1 cellular context compared by ENCODE assay signal in genomic region chr12:121711925-121712461, GRCh38.
TF ChIP-seq lines count a peak whose summit lies in the region.

No MANE protein-coding gene starts in this region.

TF ChIP-seq in HEK293, 187 proteins besides CTCF, POLR2A, EP300 and RAD21 (continued from another document):
- TF ChIP-seq ZNF280C (tag by site-specific recombination; IDR thresholded peaks at IDR 0.05) (no peak), SP2 (tag by site-specific recombination; IDR thresholded peaks at IDR 0.05) (peak; percentile 33), ZNF174 (tag by site-specific recombination; IDR thresholded peaks at IDR 0.05) (no peak), ZBTB20 (tag by site-specific recombination; IDR thresholded peaks at IDR 0.05) (peak; percentile 22; the same call in 1 of the 2 replicates), ZEB2 (tag by site-specific recombination; IDR thresholded peaks at IDR 0.05) (peak; percentile 14; the same call in 1 of the 2 replicates), RBAK (tag by site-specific recombination; IDR thresholded peaks at IDR 0.05) (no peak), ZNF26 (tag by site-specific recombination; IDR thresholded peaks at IDR 0.05) (no peak), KLF17 (tag by site-specific recombination; IDR thresholded peaks at IDR 0.05) (0 out of 2 replicates have a peak, but pooled peaks have one; percentile 30), ZBTB17 (tag by site-specific recombination; IDR thresholded peaks at IDR 0.05) (peak; percentile 67), YY2 (tag by site-specific recombination; IDR thresholded peaks at IDR 0.05) (no peak), ZFP37 (tag by site-specific recombination; IDR thresholded peaks at IDR 0.05) (no peak), ZNF670 (tag by site-specific recombination; IDR thresholded peaks at IDR 0.05; ENCODE audit: low read depth) (no peak), PATZ1 (tag by site-specific recombination; IDR thresholded peaks at IDR 0.05) (peak; percentile 32; the same call in 1 of the 2 replicates), ZNF324 (tag by site-specific recombination; IDR thresholded peaks at IDR 0.05) (peak; percentile 48; the same call in 1 of the 2 replicates), SCRT2 (tag by site-specific recombination; IDR thresholded peaks at IDR 0.05) (no peak), MZF1 (tag by site-specific recombination; IDR thresholded peaks at IDR 0.05; ENCODE audit: borderline replicate concordance) (no peak), GFI1B (tag by site-specific recombination; IDR thresholded peaks at IDR 0.05) (no peak), ZNF426 (tag by site-specific recombination; IDR thresholded peaks at IDR 0.05) (no peak)
